ENCODE assay signal across 1 cellular context in the genomic region with DNA sequence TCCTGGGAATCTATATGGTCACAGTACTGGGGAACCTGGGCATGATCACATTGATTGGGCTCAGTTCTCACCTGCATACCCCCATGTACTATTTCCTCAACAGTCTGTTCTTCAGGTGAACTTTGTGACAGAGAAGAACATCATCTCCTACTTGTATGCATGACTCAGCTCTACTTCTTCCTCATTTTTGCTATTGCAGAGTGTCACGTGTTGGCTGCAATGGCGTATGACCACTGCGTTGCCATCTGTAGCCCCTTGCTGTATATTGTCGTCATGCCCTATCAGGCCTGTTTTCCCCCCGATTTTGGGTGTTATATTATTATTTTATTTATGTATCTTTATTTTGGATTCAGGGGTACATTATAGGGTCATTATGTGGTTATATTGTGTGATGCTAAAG.
A peak's percentile ranks its signal among the peaks of the same experiment; 100 is the strongest.
TF ChIP-seq lines count a peak whose summit lies in the region.

No MANE protein-coding gene starts in this region.

TF ChIP-seq in K562, 482 proteins besides CTCF, POLR2A, EP300 and RAD21 (continued from another document and continues in another):
- peak; percentile 32; the same call in 1 of the 2 replicates for TF ChIP-seq CHAMP1 (IDR thresholded peaks at IDR 0.05)
- no peak for TF ChIP-seq BRD4 (IDR thresholded peaks at IDR 0.05)
- no peak for TF ChIP-seq ATF2 (CRISPR knock-in tag; IDR thresholded peaks at IDR 0.05)
- peak; percentile 39; the same call in 1 of the 2 replicates for TF ChIP-seq NFE2L1 (tag; IDR thresholded peaks at IDR 0.05; ENCODE audit: borderline replicate concordance, low read depth)
- TF ChIP-seq PATZ1 (CRISPR knock-in tag; IDR thresholded peaks at IDR 0.05; ENCODE audit: borderline replicate concordance): no peak
- TF ChIP-seq ATF4 (CRISPR knock-in tag; IDR thresholded peaks at IDR 0.05): peak; percentile 38; the same call in 1 of the 2 replicates
- no peak for TF ChIP-seq FOXA1 (IDR thresholded peaks at IDR 0.05; ENCODE audit: borderline replicate concordance)
- peak; percentile 64 for TF ChIP-seq RAD51 (IDR thresholded peaks at IDR 0.05; ENCODE audit: borderline replicate concordance, low read depth)
- no peak for TF ChIP-seq CBX8 (IDR thresholded peaks at IDR 0.05; ENCODE audit: borderline replicate concordance, extremely low read depth, low read depth, low read length, poor library complexity, severe bottlenecking)
- TF ChIP-seq GTF2E2 (tag; IDR thresholded peaks at IDR 0.05): no peak
- TF ChIP-seq BRCA1 (IDR thresholded peaks at IDR 0.05): no peak
- no peak for TF ChIP-seq BRCA1 (CRISPR knock-in tag; IDR thresholded peaks at IDR 0.05)
- TF ChIP-seq L3MBTL2 (IDR thresholded peaks at IDR 0.05): peak; percentile 50; the same call in 1 of the 2 replicates
- TF ChIP-seq, protein P1, sequence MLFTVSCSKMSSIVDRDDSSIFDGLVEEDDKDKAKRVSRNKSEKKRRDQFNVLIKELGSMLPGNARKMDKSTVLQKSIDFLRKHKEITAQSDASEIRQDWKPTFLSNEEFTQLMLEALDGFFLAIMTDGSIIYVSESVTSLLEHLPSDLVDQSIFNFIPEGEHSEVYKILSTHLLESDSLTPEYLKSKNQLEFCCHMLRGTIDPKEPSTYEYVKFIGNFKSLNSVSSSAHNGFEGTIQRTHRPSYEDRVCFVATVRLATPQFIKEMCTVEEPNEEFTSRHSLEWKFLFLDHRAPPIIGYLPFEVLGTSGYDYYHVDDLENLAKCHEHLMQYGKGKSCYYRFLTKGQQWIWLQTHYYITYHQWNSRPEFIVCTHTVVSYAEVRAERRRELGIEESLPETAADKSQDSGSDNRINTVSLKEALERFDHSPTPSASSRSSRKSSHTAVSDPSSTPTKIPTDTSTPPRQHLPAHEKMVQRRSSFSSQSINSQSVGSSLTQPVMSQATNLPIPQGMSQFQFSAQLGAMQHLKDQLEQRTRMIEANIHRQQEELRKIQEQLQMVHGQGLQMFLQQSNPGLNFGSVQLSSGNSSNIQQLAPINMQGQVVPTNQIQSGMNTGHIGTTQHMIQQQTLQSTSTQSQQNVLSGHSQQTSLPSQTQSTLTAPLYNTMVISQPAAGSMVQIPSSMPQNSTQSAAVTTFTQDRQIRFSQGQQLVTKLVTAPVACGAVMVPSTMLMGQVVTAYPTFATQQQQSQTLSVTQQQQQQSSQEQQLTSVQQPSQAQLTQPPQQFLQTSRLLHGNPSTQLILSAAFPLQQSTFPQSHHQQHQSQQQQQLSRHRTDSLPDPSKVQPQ (CRISPR knock-in tag; IDR thresholded peaks at IDR 0.05; ENCODE audit: borderline replicate concordance): no peak
- TF ChIP-seq KDM4B (IDR thresholded peaks at IDR 0.05; ENCODE audit: borderline replicate concordance in 2 of 2, low read depth in 1 of 2): no peak
- TF ChIP-seq CREB5 (CRISPR knock-in tag; IDR thresholded peaks at IDR 0.05): no peak
- TF ChIP-seq, protein P2, sequence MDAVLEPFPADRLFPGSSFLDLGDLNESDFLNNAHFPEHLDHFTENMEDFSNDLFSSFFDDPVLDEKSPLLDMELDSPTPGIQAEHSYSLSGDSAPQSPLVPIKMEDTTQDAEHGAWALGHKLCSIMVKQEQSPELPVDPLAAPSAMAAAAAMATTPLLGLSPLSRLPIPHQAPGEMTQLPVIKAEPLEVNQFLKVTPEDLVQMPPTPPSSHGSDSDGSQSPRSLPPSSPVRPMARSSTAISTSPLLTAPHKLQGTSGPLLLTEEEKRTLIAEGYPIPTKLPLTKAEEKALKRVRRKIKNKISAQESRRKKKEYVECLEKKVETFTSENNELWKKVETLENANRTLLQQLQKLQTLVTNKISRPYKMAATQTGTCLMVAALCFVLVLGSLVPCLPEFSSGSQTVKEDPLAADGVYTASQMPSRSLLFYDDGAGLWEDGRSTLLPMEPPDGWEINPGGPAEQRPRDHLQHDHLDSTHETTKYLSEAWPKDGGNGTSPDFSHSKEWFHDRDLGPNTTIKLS (IDR thresholded peaks at IDR 0.05; ENCODE audit: borderline replicate concordance, low read depth): no peak
- no peak for TF ChIP-seq ZBTB49 (CRISPR knock-in tag; IDR thresholded peaks at IDR 0.05; ENCODE audit: borderline replicate concordance)
- TF ChIP-seq, protein P3, sequence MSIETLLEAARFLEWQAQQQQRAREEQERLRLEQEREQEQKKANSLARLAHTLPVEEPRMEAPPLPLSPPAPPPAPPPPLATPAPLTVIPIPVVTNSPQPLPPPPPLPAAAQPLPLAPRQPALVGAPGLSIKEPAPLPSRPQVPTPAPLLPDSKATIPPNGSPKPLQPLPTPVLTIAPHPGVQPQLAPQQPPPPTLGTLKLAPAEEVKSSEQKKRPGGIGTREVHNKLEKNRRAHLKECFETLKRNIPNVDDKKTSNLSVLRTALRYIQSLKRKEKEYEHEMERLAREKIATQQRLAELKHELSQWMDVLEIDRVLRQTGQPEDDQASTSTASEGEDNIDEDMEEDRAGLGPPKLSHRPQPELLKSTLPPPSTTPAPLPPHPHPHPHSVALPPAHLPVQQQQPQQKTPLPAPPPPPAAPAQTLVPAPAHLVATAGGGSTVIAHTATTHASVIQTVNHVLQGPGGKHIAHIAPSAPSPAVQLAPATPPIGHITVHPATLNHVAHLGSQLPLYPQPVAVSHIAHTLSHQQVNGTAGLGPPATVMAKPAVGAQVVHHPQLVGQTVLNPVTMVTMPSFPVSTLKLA (conservative IDR thresholded peaks at IDR 0.05): no peak
- no peak for TF ChIP-seq ZNF436 (CRISPR knock-in tag; IDR thresholded peaks at IDR 0.05)
- TF ChIP-seq PHB2 (IDR thresholded peaks at IDR 0.05; ENCODE audit: low read depth): no peak
- TF ChIP-seq ETV1 (tag; conservative IDR thresholded peaks at IDR 0.05; ENCODE audit: low read depth): no peak
- no peak for TF ChIP-seq ZNF217 (CRISPR knock-in tag; IDR thresholded peaks at IDR 0.05)
- no peak for TF ChIP-seq ASH1L (IDR thresholded peaks at IDR 0.05; ENCODE audit: borderline replicate concordance, low read depth, partially characterized antibody)
- 0 out of 2 replicates have a peak, but pooled peaks have one; percentile 40 for TF ChIP-seq DMBX1 (CRISPR knock-in tag; IDR thresholded peaks at IDR 0.05; ENCODE audit: borderline replicate concordance)
- TF ChIP-seq, protein P4, sequence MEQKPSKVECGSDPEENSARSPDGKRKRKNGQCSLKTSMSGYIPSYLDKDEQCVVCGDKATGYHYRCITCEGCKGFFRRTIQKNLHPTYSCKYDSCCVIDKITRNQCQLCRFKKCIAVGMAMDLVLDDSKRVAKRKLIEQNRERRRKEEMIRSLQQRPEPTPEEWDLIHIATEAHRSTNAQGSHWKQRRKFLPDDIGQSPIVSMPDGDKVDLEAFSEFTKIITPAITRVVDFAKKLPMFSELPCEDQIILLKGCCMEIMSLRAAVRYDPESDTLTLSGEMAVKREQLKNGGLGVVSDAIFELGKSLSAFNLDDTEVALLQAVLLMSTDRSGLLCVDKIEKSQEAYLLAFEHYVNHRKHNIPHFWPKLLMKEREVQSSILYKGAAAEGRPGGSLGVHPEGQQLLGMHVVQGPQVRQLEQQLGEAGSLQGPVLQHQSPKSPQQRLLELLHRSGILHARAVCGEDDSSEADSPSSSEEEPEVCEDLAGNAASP (IDR thresholded peaks at IDR 0.05): no peak
- no peak for TF ChIP-seq TAF1 (IDR thresholded peaks at IDR 0.05; ENCODE audit: control insufficient read depth, extremely low read depth, insufficient read depth, low read length, severe bottlenecking)
- no peak for TF ChIP-seq BRF2 (IDR thresholded peaks at IDR 0.05; ENCODE audit: borderline replicate concordance, insufficient read depth, insufficient read length)
- no peak for TF ChIP-seq HMG20B (CRISPR knock-in tag; IDR thresholded peaks at IDR 0.05)
- no peak for TF ChIP-seq RBBP5 (IDR thresholded peaks at IDR 0.05; ENCODE audit: borderline replicate concordance, insufficient read depth, low read length, poor library complexity, severe bottlenecking)
- no peak for TF ChIP-seq ZNF3 (CRISPR knock-in tag; IDR thresholded peaks at IDR 0.05)
- TF ChIP-seq HIVEP1 (CRISPR knock-in tag; IDR thresholded peaks at IDR 0.05): 0 out of 2 replicates have a peak, but pooled peaks have one; percentile 37
